ENCODE assay signal across 8 cellular contexts in genomic region chr13:20740021-20740420, GRCh38. TPM values are rescaled to one million over a fixed set of nuclear protein-coding genes. Genes with fewer than 3 reads are reported as not detected.
"Had no signal": no experiment of that assay in that cellular context is flagged by ENCODE, and none has a peak within 500 bp of the region (broad histone marks: within the 10 kb centered on the region; RNA-seq: fewer than 3 reads in every experiment).

No MANE protein-coding gene starts in this region.

- H3K36me3 ChIP-seq: HAP-1 had no signal

- ATAC-seq: HCT116 had no signal

- H3K4me3 ChIP-seq: GM23248, HAP-1 had no signal

- H3K27ac ChIP-seq: GM23248, HL-60 had no signal

- H3K27ac Mint-ChIP-seq: HFFc6 had no signal

- DNase-seq: GM23248, GOT3, H7, HFFc6, IMR-90 had no signal

- H3K9me3 ChIP-seq: HAP-1 had no signal

- H3K4me3 Mint-ChIP-seq: HFFc6 had no signal

- H3K9me3 Mint-ChIP-seq: HFFc6 had no signal

RNA-seq across cellular contexts. Expression of gene IL17D, which starts 36.5 kb away (rescaled TPM):
- total RNA-seq: H7 had no signal
